Comparison of ENCODE assay signal across 8 cellular contexts in genomic region chr9:113875420-113875916, GRCh38. TPM values are rescaled to one million over a fixed set of nuclear protein-coding genes. Genes with fewer than 3 reads are reported as not detected.
DNase-seq lines count a peak whose midpoint lies in the region; ATAC-seq and TF ChIP-seq lines count a peak whose summit lies in the region.

No MANE protein-coding gene starts in this region.

- H3K36me3 Mint-ChIP-seq in Caco-2 (ENCODE audit: insufficient read depth, unreplicated experiment) (no peaks in the 10 kb centered on the region), Calu3 (ENCODE audit: insufficient read depth, unreplicated experiment) (peaks cover 12% of the 10 kb centered on the region)

- H3K4me1 ChIP-seq in Caco-2 (no peaks in the 10 kb centered on the region; the same call in 1 of the 2 replicates), Peyer's patch (no peaks in the 10 kb centered on the region), prostate gland (replicated peaks) (no peaks in the 10 kb centered on the region)

- 11% methylated on average over 15 of the region's 15 CpGs for WGBS in prostate gland

- DNase-seq in Caco-2 (no peak), Peyer's patch (no peak), epithelial cell of proximal tubule (ENCODE audit: low read depth) (no peak), prostate gland (ENCODE audit: low spot score) (no peak), Calu3 (no peak), superior temporal gyrus (ENCODE audit: extremely low spot score) (no peak)

- TF ChIP-seq CTCF in Caco-2 (IDR thresholded peaks at IDR 0.05; ENCODE audit: insufficient read depth in 1 of 2, low read depth in 1 of 2, low read length in 1 of 2, severe bottlenecking in 1 of 2, unreplicated experiment in 1 of 2) (no peak), Peyer's patch (IDR thresholded peaks at IDR 0.05) (no peak), epithelial cell of proximal tubule (conservative IDR thresholded peaks at IDR 0.05; ENCODE audit: low read depth, low read length) (no peak), prostate gland (IDR thresholded peaks at IDR 0.05) (no peak), Calu3 (IDR thresholded peaks at IDR 0.05; ENCODE audit: unreplicated experiment) (no peak)

- H3K36me3 ChIP-seq in Caco-2 (ENCODE audit: control insufficient read depth, insufficient read depth, low read length): no peaks in the 10 kb centered on the region
- no peaks in the 10 kb centered on the region for H3K36me3 ChIP-seq in Peyer's patch
- no peaks in the 10 kb centered on the region for H3K36me3 ChIP-seq in prostate gland

- CTCF ChIA-PET in Caco-2 (lab: Charles Lee) (interaction anchor here (0.7 kb wide), 1 partner anchor 682 kb away, joined by 6 read pairs; no protein-coding TSS in a partner anchor), Calu3 (lab: Charles Lee) (no interaction called here)

- H3K27ac Mint-ChIP-seq in Caco-2 (ENCODE audit: unreplicated experiment) (no peak overlapping the region), Calu3 (ENCODE audit: unreplicated experiment) (no peak overlapping the region)

- TF ChIP-seq POLR2A in Peyer's patch (IDR thresholded peaks at IDR 0.05) (no peak), prostate gland (IDR thresholded peaks at IDR 0.05) (no peak)

- POLR2A ChIA-PET in Caco-2 (lab: Charles Lee): no interaction called here

- peaks cover 2% of the 10 kb centered on the region; the same call in 1 of the 2 replicates for H3K27me3 ChIP-seq in Caco-2 (replicated peaks; ENCODE audit: control insufficient read depth, insufficient read depth, low read length)
- no peaks in the 10 kb centered on the region for H3K27me3 ChIP-seq in Peyer's patch
- no peaks in the 10 kb centered on the region for H3K27me3 ChIP-seq in prostate gland (replicated peaks; ENCODE audit: insufficient read depth)

- H3K4me1 Mint-ChIP-seq in Caco-2 (ENCODE audit: low read depth, unreplicated experiment): peaks cover 7% of the 10 kb centered on the region
- no peaks in the 10 kb centered on the region for H3K4me1 Mint-ChIP-seq in Calu3 (ENCODE audit: low read depth, unreplicated experiment)

- peak overlapping the region; percentile 21 for H3K4me3 ChIP-seq in Caco-2 (ENCODE audit: low read depth, low read length)
- peak overlapping the region in 3 of 4 donors; percentile 36 to 57 (median 50) for H3K4me3 ChIP-seq in Peyer's patch
- peak overlapping the region; percentile 47 for H3K4me3 ChIP-seq in epithelial cell of proximal tubule (ENCODE audit: low read depth, low read length)
- peak overlapping the region; percentile 35 to 39 for H3K4me3 ChIP-seq in prostate gland

- intact Hi-C loops in Caco-2 (cut with micrococcal nuclease; ENCODE audit: unreplicated experiment): loop anchor here (10.0 kb wide), 1 partner anchor 191 kb away; no protein-coding TSS in a partner anchor
- intact Hi-C loops in prostate gland (cut with DNase I): loop anchor here (5.0 to 10.0 kb wide), 2 partner anchors 68 to 79 kb away; no protein-coding TSS in a partner anchor
- intact Hi-C loops in Calu3 (cut with micrococcal nuclease; ENCODE audit: unreplicated experiment): loop anchor here (5.0 kb wide), 1 partner anchor 87 kb away; no protein-coding TSS in a partner anchor

- H3K27me3 Mint-ChIP-seq in Caco-2 (ENCODE audit: insufficient read depth, unreplicated experiment): peaks cover 21% of the 10 kb centered on the region
- H3K27me3 Mint-ChIP-seq in Calu3 (ENCODE audit: unreplicated experiment): peaks cover 12% of the 10 kb centered on the region

- ATAC-seq in GM18511 (IDR thresholded peaks at IDR 0.05; ENCODE audit: unreplicated experiment) (no peak), GM21528 (IDR thresholded peaks at IDR 0.05; ENCODE audit: low FRiP score, unreplicated experiment) (no peak)

- no peaks in the 10 kb centered on the region for H3K9me3 ChIP-seq in Caco-2
- H3K9me3 ChIP-seq in Peyer's patch: no peaks in the 10 kb centered on the region
- no peaks in the 10 kb centered on the region for H3K9me3 ChIP-seq in prostate gland

- H3K9me3 Mint-ChIP-seq in Caco-2 (ENCODE audit: unreplicated experiment): no peaks in the 10 kb centered on the region
- no peaks in the 10 kb centered on the region for H3K9me3 Mint-ChIP-seq in Calu3 (ENCODE audit: low read depth, unreplicated experiment)

- H3K27ac ChIP-seq in Peyer's patch (no peak overlapping the region), prostate gland (no peak overlapping the region)

- H3K4me3 Mint-ChIP-seq in Caco-2 (ENCODE audit: unreplicated experiment) (peak overlapping the region; percentile 40), Calu3 (ENCODE audit: low read depth, unreplicated experiment) (no peak overlapping the region)

- BruUV-seq in Caco-2 (replicated peaks; lab: Mats Ljungman, UMichigan) (no TSS peak), Calu3 (replicated peaks; lab: Mats Ljungman, UMichigan) (no TSS peak)

RNA-seq across cellular contexts. Expression of gene ZNF618, which starts 0.6 kb away (rescaled TPM):
- total RNA-seq in Caco-2 (2022) (1.2 and 1.5 TPM in 2 replicates), Peyer's patch (10 to 100 TPM in 1 of 4 donors, 1 to 10 TPM in 3; 2.8 to 26.4 (median 4.1) TPM), epithelial cell of proximal tubule (3.9 and 5.6 TPM in 2 replicates), prostate gland (10 to 100 TPM in 1 of 2 donors, 1 to 10 TPM in 1; 4.6 to 11.3 TPM), Calu3 (2022) (18.0 and 20.3 TPM in 2 replicates)
